Comparison of ENCODE assay signal across 9 cellular contexts in the genomic region with DNA sequence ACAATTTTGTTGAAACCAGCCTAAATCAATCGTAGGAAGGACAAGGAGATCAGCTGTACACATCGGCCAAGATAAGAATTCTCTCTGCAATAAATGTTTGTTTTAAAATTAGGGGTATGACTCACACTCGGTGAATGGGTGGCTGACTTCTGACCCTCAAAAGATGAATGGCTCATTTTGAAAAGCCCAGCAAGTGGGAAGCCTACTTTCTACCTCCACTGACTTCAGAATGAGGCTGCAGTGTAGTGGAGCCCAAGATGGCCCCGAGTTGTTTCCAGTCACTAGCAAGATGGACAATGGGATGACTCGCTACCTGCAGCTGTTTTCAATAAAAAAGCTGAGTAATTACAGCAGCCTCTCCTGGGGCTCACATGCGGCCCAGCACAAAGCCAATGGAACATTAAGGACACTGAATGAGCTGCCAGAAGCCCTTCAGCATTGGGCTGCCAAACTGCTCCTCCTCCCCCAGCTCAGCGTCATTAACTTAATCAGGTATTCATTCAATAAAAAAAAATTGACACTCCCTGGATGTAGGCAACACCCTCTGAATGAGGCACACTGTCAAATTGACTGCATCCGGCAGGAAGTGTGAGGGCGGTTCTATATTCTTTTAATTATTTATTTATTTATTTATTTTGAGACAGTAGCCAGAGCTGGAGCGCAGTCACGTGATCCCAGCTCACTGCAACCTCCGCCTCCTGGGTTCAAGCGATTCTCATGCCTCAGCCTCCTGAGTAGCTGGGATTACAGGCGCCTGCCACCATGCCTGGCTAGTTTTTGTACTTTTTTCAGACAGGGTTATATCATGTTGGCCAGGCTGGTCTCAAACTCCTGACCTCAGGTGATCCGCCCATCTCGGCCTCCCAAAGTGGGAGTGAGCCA.
A peak's percentile ranks its signal among the peaks of the same experiment; 100 is the strongest.
DNase-seq lines count a peak whose midpoint lies in the region; ATAC-seq, FAIRE-seq and TF ChIP-seq lines count a peak whose summit lies in the region.
"Had no signal": no experiment of that assay in that cellular context is flagged by ENCODE, and none has a peak within 500 bp of the region (broad histone marks: within the 10 kb centered on the region; RNA-seq: fewer than 3 reads in every experiment).

No MANE protein-coding gene starts in this region.

- H3K36me3 ChIP-seq in endothelial cell of umbilical vein (ENCODE audit: control insufficient read depth in 2 of 2, extremely low read depth in 1 of 2, insufficient read depth in 2 of 2, low read length in 2 of 2) = no peaks in the 10 kb centered on the region

- ATAC-seq in HG03354 (IDR thresholded peaks at IDR 0.05; ENCODE audit: poor library complexity, severe bottlenecking, unreplicated experiment) = no peak

- no peaks in the 10 kb centered on the region for H3K9me1 ChIP-seq in endothelial cell of umbilical vein (replicated peaks; ENCODE audit: control insufficient read depth, extremely low read depth, insufficient read depth, low read length)

- H3K27me3 ChIP-seq in endothelial cell of umbilical vein (ENCODE audit: control insufficient read depth in 2 of 2, insufficient read depth in 2 of 2, low read length in 2 of 2) = no peaks in the 10 kb centered on the region

- no peak for TF ChIP-seq CTCF in endothelial cell of umbilical vein (IDR thresholded peaks at IDR 0.05; ENCODE audit: extremely low read depth in 1 of 2, insufficient read depth in 1 of 2, low read depth in 1 of 2, low read length in 2 of 2)
- TF ChIP-seq CTCF in osteocyte (IDR thresholded peaks at IDR 0.05) = no peak

- H2AFZ ChIP-seq in endothelial cell of umbilical vein (ENCODE audit: low read depth, low read length) = no peak overlapping the region

- H4K20me1 ChIP-seq in endothelial cell of umbilical vein (replicated peaks; ENCODE audit: control insufficient read depth, extremely low read depth, insufficient read depth, low read length) = no peaks in the 10 kb centered on the region

- DNase-seq in GM03348 (ENCODE audit: low spot score) (peak; percentile 75), NCI-H69 (lab: John Stamatoyannopoulos, UW) (peak; percentile 97), endothelial cell of umbilical vein (ENCODE audit: low read depth, low spot score) (peak; percentile 89), osteocyte (ENCODE audit: extremely low spot score, unreplicated experiment) (no peak), NK-92 (lab: John Stamatoyannopoulos, UW; ENCODE audit: unreplicated experiment) (no peak), ecto neural progenitor cell (ENCODE audit: low spot score) (no peak), NCI-H2196 treated with DMSO at 0.1 percent for 48 hours (lab: John Stamatoyannopoulos, UW; ENCODE audit: unreplicated experiment) (no peak)

- CTCF ChIA-PET in endothelial cell of umbilical vein (lab: Charles Lee) = interaction anchor here (0.6 to 1.7 kb wide), 8 partner anchors 8 to 66 kb away, joined by 3 to 10 read pairs (median 4); no protein-coding TSS in a partner anchor

- H3K4me1 ChIP-seq in endothelial cell of umbilical vein (ENCODE audit: control insufficient read depth, extremely low read depth, insufficient read depth, low read length) = peaks cover 17% of the 10 kb centered on the region

- POLR2A ChIA-PET in endothelial cell of umbilical vein (lab: Charles Lee) = interaction anchor here (1.4 kb wide), 1 partner anchor 9 kb away, joined by 6 read pairs; no protein-coding TSS in a partner anchor

- H3K27me3 Mint-ChIP-seq in osteocyte (ENCODE audit: unreplicated experiment) = no peaks in the 10 kb centered on the region

- TF ChIP-seq POLR2A in endothelial cell of umbilical vein (IDR thresholded peaks at IDR 0.05; ENCODE audit: low read depth, low read length) = no peak

- H3K9me3 Mint-ChIP-seq in osteocyte (ENCODE audit: unreplicated experiment) = no peaks in the 10 kb centered on the region

- FAIRE-seq in endothelial cell of umbilical vein (lab: Jason Lieb, UNC) = peak; percentile 97
- FAIRE-seq: islet of Langerhans had no signal

- BruUV-seq in endothelial cell of umbilical vein (replicated peaks; lab: Mats Ljungman, UMichigan) = no TSS peak

- no peak overlapping the region for H3K4me3 ChIP-seq in endothelial cell of umbilical vein (replicated peaks in 1 of 3; ENCODE audit: insufficient read depth in 1 of 3, low read depth in 1 of 3, low read length in 3 of 3)

- H3K36me3 Mint-ChIP-seq in osteocyte (ENCODE audit: unreplicated experiment) = no peaks in the 10 kb centered on the region

- dilution Hi-C loops in endothelial cell of umbilical vein (cut with MboI; ENCODE audit: extremely low pct_ligation_motif_present, low sequenced_read_pairs) = no loop called here

- peak overlapping the region; percentile 0 for H3K9ac ChIP-seq in endothelial cell of umbilical vein (replicated peaks; ENCODE audit: extremely low read depth, insufficient read depth, low read length)

- peak overlapping the region; percentile 75 for H3K27ac Mint-ChIP-seq in osteocyte (ENCODE audit: unreplicated experiment)

- H3K27ac ChIP-seq in endothelial cell of umbilical vein (ENCODE audit: insufficient read depth, low read depth, low read length) = peak overlapping the region; percentile 31

- H3K79me2 ChIP-seq in endothelial cell of umbilical vein (ENCODE audit: control insufficient read depth, insufficient read depth, low read length) = no peaks in the 10 kb centered on the region

- intact Hi-C loops in endothelial cell of umbilical vein (cut with micrococcal nuclease) = loop anchor here (1.0 kb wide), 1 partner anchor 8 kb away; no protein-coding TSS in a partner anchor

- H3K9me3 ChIP-seq in endothelial cell of umbilical vein (replicated peaks; ENCODE audit: control insufficient read depth, insufficient read depth, low read length) = no peaks in the 10 kb centered on the region

- H3K4me2 ChIP-seq in endothelial cell of umbilical vein (ENCODE audit: insufficient read depth, low read length) = peak overlapping the region; percentile 22

- peaks cover 36% of the 10 kb centered on the region for H3K4me1 Mint-ChIP-seq in osteocyte (ENCODE audit: unreplicated experiment)

- H3K4me3 Mint-ChIP-seq in osteocyte (ENCODE audit: unreplicated experiment) = no peak overlapping the region

TF ChIP-seq in endothelial cell of umbilical vein, 7 proteins besides CTCF, POLR2A, EP300 and RAD21:
- TF ChIP-seq, protein P1, sequence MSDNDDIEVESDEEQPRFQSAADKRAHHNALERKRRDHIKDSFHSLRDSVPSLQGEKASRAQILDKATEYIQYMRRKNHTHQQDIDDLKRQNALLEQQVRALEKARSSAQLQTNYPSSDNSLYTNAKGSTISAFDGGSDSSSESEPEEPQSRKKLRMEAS (IDR thresholded peaks at IDR 0.05; ENCODE audit: insufficient read depth, insufficient read length) = no peak
- peak; percentile 88 for TF ChIP-seq FOS (IDR thresholded peaks at IDR 0.05; ENCODE audit: borderline replicate concordance, insufficient read depth, low read length)
- peak; percentile 64 for TF ChIP-seq GATA2 (IDR thresholded peaks at IDR 0.05; ENCODE audit: insufficient read depth, insufficient read length, low read depth, low read length)
- no peak for TF ChIP-seq EZH2 (IDR thresholded peaks at IDR 0.05; ENCODE audit: borderline replicate concordance, low read depth, low read length, severe bottlenecking)
- TF ChIP-seq JUN (IDR thresholded peaks at IDR 0.05; ENCODE audit: borderline replicate concordance, insufficient read depth, insufficient read length, low read depth) = peak; percentile 84
- TF ChIP-seq MYC (IDR thresholded peaks at IDR 0.05; ENCODE audit: low read depth, low read length) = no peak
- TF ChIP-seq POLR2AphosphoS5 (IDR thresholded peaks at IDR 0.05; ENCODE audit: insufficient read depth, low read depth, low read length) = peak; percentile 10
TF ChIP-seq in endothelial cell of umbilical vein: peak in this region for 4.

Comparison
In these comparisons a context has a peak if more than half of its experiments do, and no peak if none do; other contexts are left out.
1. DNase-seq: peak in GM03348 (single experiment), NCI-H69 (single experiment) and endothelial cell of umbilical vein (single experiment); none in osteocyte (single experiment), NK-92 (single experiment), ecto neural progenitor cell (single experiment) and NCI-H2196 treated with DMSO at 0.1 percent for 48 hours (single experiment).